ENCODE assay signal across 13 cellular contexts in the genomic region with DNA sequence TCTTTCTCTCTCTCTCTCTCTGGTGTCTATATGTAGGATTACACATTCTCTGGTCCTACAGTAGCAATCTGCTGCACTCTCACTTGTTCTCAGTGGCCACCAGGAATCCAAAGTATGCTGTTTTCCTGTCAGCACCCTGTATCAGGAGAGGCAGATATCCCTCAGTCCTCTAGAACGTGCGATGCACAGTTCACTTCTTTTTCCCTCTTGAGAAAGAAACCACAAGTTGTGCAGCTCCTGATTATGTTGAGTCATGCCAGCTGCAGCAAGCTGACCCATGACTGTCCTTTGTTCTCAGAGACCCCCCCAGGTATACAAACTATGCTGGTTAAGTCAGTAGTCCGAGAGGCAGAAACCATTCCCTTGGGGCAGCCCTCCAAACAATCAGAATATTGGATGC. TPM values are rescaled to one million over a fixed set of nuclear protein-coding genes. Genes with fewer than 3 reads are reported as not detected.
A peak's percentile ranks its signal among the peaks of the same experiment; 100 is the strongest.
DNase-seq lines count a peak whose midpoint lies in the region; ATAC-seq and TF ChIP-seq lines count a peak whose summit lies in the region.
"Had no signal": no experiment of that assay in that cellular context is flagged by ENCODE, and none has a peak within 500 bp of the region (broad histone marks: within the 10 kb centered on the region; RNA-seq: fewer than 3 reads in every experiment).

No MANE protein-coding gene starts in this region.

- BruUV-seq in Caco-2 (replicated peaks; lab: Mats Ljungman, UMichigan), result no TSS peak

- no peak for TF ChIP-seq CTCF in WTC11 (IDR thresholded peaks at IDR 0.05)
- TF ChIP-seq CTCF in kidney epithelial cell (IDR thresholded peaks at IDR 0.05; ENCODE audit: insufficient read depth, low read length, poor library complexity, severe bottlenecking), result no peak
- TF ChIP-seq CTCF in Caco-2 (IDR thresholded peaks at IDR 0.05; ENCODE audit: insufficient read depth in 1 of 2, low read depth in 1 of 2, low read length in 1 of 2, severe bottlenecking in 1 of 2, unreplicated experiment in 1 of 2), result no peak
- no peak for TF ChIP-seq CTCF in thyroid gland (IDR thresholded peaks at IDR 0.05)

- H3K36me3 ChIP-seq in kidney epithelial cell (ENCODE audit: control insufficient read depth, insufficient read depth, low read length) (no peaks in the 10 kb centered on the region), Caco-2 (ENCODE audit: control insufficient read depth, insufficient read depth, low read length) (no peaks in the 10 kb centered on the region), thyroid gland (no peaks in the 10 kb centered on the region)
- H3K36me3 ChIP-seq: adrenal gland had no signal

- no peak for TF ChIP-seq POLR2A in thyroid gland (IDR thresholded peaks at IDR 0.05)

- H3K27me3 ChIP-seq in kidney epithelial cell (ENCODE audit: control insufficient read depth, insufficient read depth, low read length) (no peaks in the 10 kb centered on the region), Caco-2 (replicated peaks; ENCODE audit: control insufficient read depth, insufficient read depth, low read length) (no peaks in the 10 kb centered on the region), thyroid gland (no peaks in the 10 kb centered on the region)
- H3K27me3 ChIP-seq: adrenal gland had no signal

- CTCF ChIA-PET in WTC11 (lab: Charles Lee), result interaction anchor here (0.7 kb wide), 1 partner anchor 58 kb away, joined by 3 read pairs; no protein-coding TSS in a partner anchor
- CTCF ChIA-PET in Caco-2 (lab: Charles Lee), result no interaction called here

- DNase-seq in Caki2 (ENCODE audit: low read depth), result peak; percentile 40
- peak; percentile 88 for DNase-seq in HT1080 (ENCODE audit: low read depth)
- no peak for DNase-seq in WTC11 (ENCODE audit: low spot score)
- peak; percentile 72 for DNase-seq in kidney epithelial cell (ENCODE audit: low read depth)
- no peak for DNase-seq in epidermal melanocyte (ENCODE audit: insufficient read length, low spot score)
- DNase-seq in stimulated activated naive CD8-positive, alpha-beta T cell treated with anti-CD3 and anti-CD28 coated beads, Interleukin-15, amount 100 ng/mL, for 72 hours, result no peak
- DNase-seq in Caco-2, result no peak
- DNase-seq in thyroid gland, result no peak
- DNase-seq: adrenal gland, natural killer cell, NCI-H1048, NCI-H748 treated with DMSO at 0.1 percent for 48 hours had no signal

- no peak for ATAC-seq in WTC11
- ATAC-seq in stimulated activated naive CD8-positive, alpha-beta T cell treated with anti-CD3 and anti-CD28 coated beads, Interleukin-15, amount 100 ng/mL, for 72 hours, result no peak
- ATAC-seq: natural killer cell had no signal

- H3K27ac ChIP-seq in thyroid gland, result no peak overlapping the region
- H3K27ac ChIP-seq: adrenal gland had no signal

- H3K4me3 Mint-ChIP-seq in WTC11, result no peak overlapping the region
- H3K4me3 Mint-ChIP-seq in stimulated activated naive CD8-positive, alpha-beta T cell treated with anti-CD3 and anti-CD28 coated beads, Interleukin-15, amount 100 ng/mL, for 72 hours, result no peak overlapping the region
- no peak overlapping the region for H3K4me3 Mint-ChIP-seq in Caco-2 (ENCODE audit: unreplicated experiment)
- H3K4me3 Mint-ChIP-seq: natural killer cell had no signal

- H3K36me3 Mint-ChIP-seq in WTC11, result peaks cover 38% of the 10 kb centered on the region
- H3K36me3 Mint-ChIP-seq in Caco-2 (ENCODE audit: insufficient read depth, unreplicated experiment), result no peaks in the 10 kb centered on the region

- H3K4me1 ChIP-seq in Caco-2, result no peaks in the 10 kb centered on the region; the same call in 1 of the 2 replicates
- H3K4me1 ChIP-seq in thyroid gland, result no peaks in the 10 kb centered on the region
- H3K4me1 ChIP-seq: adrenal gland had no signal

- in situ Hi-C loops in Caki2 (cut with HindIII; ENCODE audit: low pct_unique_long_range_greater_than_20kb, low sequenced_read_pairs), result no loop called here

- POLR2A ChIA-PET in WTC11 (lab: Charles Lee), result interaction anchor here (0.6 kb wide), 1 partner anchor 701 kb away, joined by 3 read pairs; no protein-coding TSS in a partner anchor
- POLR2A ChIA-PET in Caco-2 (lab: Charles Lee), result no interaction called here

- H3K27ac Mint-ChIP-seq in WTC11 (peak overlapping the region; percentile 57; the same call in 1 of the 2 replicates), Caco-2 (ENCODE audit: unreplicated experiment) (no peak overlapping the region)
- H3K27ac Mint-ChIP-seq in stimulated activated naive CD8-positive, alpha-beta T cell treated with anti-CD3 and anti-CD28 coated beads, Interleukin-15, amount 100 ng/mL, for 72 hours, result no peak overlapping the region
- H3K27ac Mint-ChIP-seq: natural killer cell had no signal

- H3K27me3 Mint-ChIP-seq in WTC11 (ENCODE audit: low read depth) (no peaks in the 10 kb centered on the region; the same call in none of the 2 replicates), Caco-2 (ENCODE audit: insufficient read depth, unreplicated experiment) (peaks cover 3% of the 10 kb centered on the region)
- H3K27me3 Mint-ChIP-seq in stimulated activated naive CD8-positive, alpha-beta T cell treated with anti-CD3 and anti-CD28 coated beads, Interleukin-15, amount 100 ng/mL, for 72 hours, result peaks cover 18% of the 10 kb centered on the region

- intact Hi-C loops in Caco-2 (cut with micrococcal nuclease; ENCODE audit: unreplicated experiment), result no loop called here
- intact Hi-C loops in thyroid gland (cut with DNase I), result no loop called here

- H3K9me3 ChIP-seq in Caco-2 (0 out of 2 replicates have a peak, but pooled peaks cover 4% of the 10 kb centered on the region), thyroid gland (no peaks in the 10 kb centered on the region)

- H3K4me3 ChIP-seq in kidney epithelial cell (ENCODE audit: low read depth, low read length) (no peak overlapping the region), Caco-2 (ENCODE audit: low read depth, low read length) (no peak overlapping the region), thyroid gland (replicated peaks in 1 of 3) (no peak overlapping the region)
- H3K4me3 ChIP-seq: adrenal gland, smooth muscle cell had no signal

- peaks cover 47% of the 10 kb centered on the region for H3K9me3 Mint-ChIP-seq in WTC11
- H3K9me3 Mint-ChIP-seq in stimulated activated naive CD8-positive, alpha-beta T cell treated with anti-CD3 and anti-CD28 coated beads, Interleukin-15, amount 100 ng/mL, for 72 hours, result peaks cover 27 to 39% of the 10 kb centered on the region in 2 donors
- peaks cover 20% of the 10 kb centered on the region for H3K9me3 Mint-ChIP-seq in Caco-2 (ENCODE audit: unreplicated experiment)

- WGBS in thyroid gland, 2 donors, result 28 to 42% methylated on average over 3 of the region's 3 CpGs

- H3K4me1 Mint-ChIP-seq in WTC11 (0 out of 2 replicates have a peak, but pooled peaks cover 3% of the 10 kb centered on the region), Caco-2 (ENCODE audit: low read depth, unreplicated experiment) (no peaks in the 10 kb centered on the region)
- no peaks in the 10 kb centered on the region for H3K4me1 Mint-ChIP-seq in stimulated activated naive CD8-positive, alpha-beta T cell treated with anti-CD3 and anti-CD28 coated beads, Interleukin-15, amount 100 ng/mL, for 72 hours
- H3K4me1 Mint-ChIP-seq: natural killer cell had no signal

TF ChIP-seq in WTC11, 78 proteins besides CTCF, POLR2A, EP300 and RAD21:
- no peak for TF ChIP-seq USF1 (CRISPR knock-in tag; IDR thresholded peaks at IDR 0.05)

RNA-seq across cellular contexts. Expression of gene LANCL1, which starts 54.6 kb away (rescaled TPM):
- 42.3 and 44.6 TPM in 2 replicates for total RNA-seq in Caki2 (2014; rRNA removed; shearing (Covaris generic); ENCODE audit: low replicate concordance)
- total RNA-seq in HT1080 (2014; rRNA removed; shearing (Covaris generic)), result 29.7 and 38.3 TPM in 2 replicates
- 56.1 and 76.0 TPM in 2 replicates for polyA plus RNA-seq in HT1080 (2015; cell fraction: cytosol; rRNA removed)
- polyA plus RNA-seq in HT1080 (2015; cell fraction: nucleus; rRNA removed), result 82.4 and 91.2 TPM in 2 replicates
- total RNA-seq in WTC11 (2021) (35.9 to 54.0 TPM (median 52.0 TPM) in 3 replicates), kidney epithelial cell (29.5 and 33.1 TPM in 2 replicates), Caco-2 (2022) (26.5 and 30.6 TPM in 2 replicates), thyroid gland (10 to 100 TPM; 30.7 to 33.2 (median 32.0) TPM)

Comparison
In these comparisons a context has a peak if more than half of its experiments do, and no peak if none do; other contexts are left out.
1. DNase-seq: peak in Caki2 (single experiment), HT1080 (single experiment) and kidney epithelial cell (single experiment); none in WTC11 (single experiment), epidermal melanocyte (single experiment), stimulated activated naive CD8-positive, alpha-beta T cell treated with anti-CD3 and anti-CD28 coated beads, Interleukin-15, amount 100 ng/mL, for 72 hours (0 of 2), Caco-2 (0 of 2) and thyroid gland (0 of 2).